In genomic region chr22:29290061-29290460, GRCh38 we compare ENCODE assay signal across 12 cellular contexts. TPM values are rescaled to one million over a fixed set of nuclear protein-coding genes. Genes with fewer than 3 reads are reported as not detected.
"Had no signal": no experiment of that assay in that cellular context is flagged by ENCODE, and none has a peak within 500 bp of the region (broad histone marks: within the 10 kb centered on the region; RNA-seq: fewer than 3 reads in every experiment).

No MANE protein-coding gene starts in this region.

- ATAC-seq: GM23338, HCT116 had no signal

- DNase-seq: GM23248, GOT3, H7, H9, HCEC 1CT, HFFc6 had no signal

- H3K9me3 ChIP-seq: HAP-1 had no signal

- H3K4me1 ChIP-seq: HAP-1 had no signal

- FAIRE-seq: H1, H54 had no signal

- H2AFZ ChIP-seq: GM23248, GM23338 had no signal

- H3K27ac ChIP-seq: GM23248 had no signal

- H3K9ac ChIP-seq: GM23248 had no signal

- H3K4me2 ChIP-seq: GM23338 had no signal

- H3K4me3 ChIP-seq: GM23248, GM23338, HAP-1 had no signal

RNA-seq across cellular contexts. Expression of gene RASL10A, which starts 25.4 kb away (rescaled TPM):
- total RNA-seq: GM23248, H4 had no signal
